Comparison of ENCODE assay signal across 10 cellular contexts in genomic region chr18:36830141-36830495, GRCh38. TPM values are rescaled to one million over a fixed set of nuclear protein-coding genes. Genes with fewer than 3 reads are reported as not detected.
A peak's percentile ranks its signal among the peaks of the same experiment; 100 is the strongest.
DNase-seq lines count a peak whose midpoint lies in the region; ATAC-seq and TF ChIP-seq lines count a peak whose summit lies in the region.
"Had no signal": no experiment of that assay in that cellular context is flagged by ENCODE, and none has a peak within 500 bp of the region (broad histone marks: within the 10 kb centered on the region; RNA-seq: fewer than 3 reads in every experiment).

No MANE protein-coding gene starts in this region.

- H3K9ac ChIP-seq in PC-3 (ENCODE audit: low read length): 0 out of 2 replicates have a peak overlapping the region, but pooled peaks have one; percentile 77

- POLR2A ChIA-PET in PC-3 (lab: Charles Lee; ENCODE audit: unreplicated experiment): no interaction called here

- H3K4me1 ChIP-seq in PC-3 (ENCODE audit: insufficient read depth, low read length) (peaks cover 14% of the 10 kb centered on the region; the same call in 1 of the 2 replicates), esophagus squamous epithelium (peaks cover 0 to 27% (median 10%) of the 10 kb centered on the region in 3 donors)

- no peaks in the 10 kb centered on the region for H4K20me1 ChIP-seq in PC-3 (ENCODE audit: low read length)

- H3K27ac Mint-ChIP-seq in stimulated activated effector memory CD8-positive, alpha-beta T cell treated with anti-CD3 and anti-CD28 coated beads, Interleukin-12 subunit alpha, Interleukin-12 subunit beta, amount 100 ng/mL, for 72 hours: peak overlapping the region; percentile 96

- TF ChIP-seq CTCF in PC-3 (conservative IDR thresholded peaks at IDR 0.05; ENCODE audit: low read depth, low read length) (no peak), esophagus squamous epithelium (IDR thresholded peaks at IDR 0.05) (no peak)

- no peaks in the 10 kb centered on the region for H3K36me3 Mint-ChIP-seq in stimulated activated effector memory CD8-positive, alpha-beta T cell treated with anti-CD3 and anti-CD28 coated beads, Interleukin-12 subunit alpha, Interleukin-12 subunit beta, amount 100 ng/mL, for 72 hours

- TF ChIP-seq POLR2A in esophagus squamous epithelium (IDR thresholded peaks at IDR 0.05): no peak

- H3K9me2 ChIP-seq in PC-3 (replicated peaks; ENCODE audit: low read length): no peaks in the 10 kb centered on the region

- H3K9me3 ChIP-seq in PC-3 (ENCODE audit: low read length): no peaks in the 10 kb centered on the region
- no peaks in the 10 kb centered on the region for H3K9me3 ChIP-seq in esophagus squamous epithelium

- peak overlapping the region; percentile 90 for H2AFZ ChIP-seq in PC-3 (ENCODE audit: low read length)

- CTCF ChIA-PET in PC-3 (lab: Charles Lee): no interaction called here

- intact Hi-C loops in PC-3 (cut with micrococcal nuclease): loop anchor here (10.0 kb wide), 1 partner anchor 55 kb away; no protein-coding TSS in a partner anchor
- intact Hi-C loops in esophagus squamous epithelium (cut with DNase I): no loop called here

- ATAC-seq in PC-3 (no peak), GM21390 (IDR thresholded peaks at IDR 0.05; ENCODE audit: unreplicated experiment) (no peak)
- ATAC-seq in stimulated activated effector memory CD8-positive, alpha-beta T cell treated with anti-CD3 and anti-CD28 coated beads, Interleukin-12 subunit alpha, Interleukin-12 subunit beta, amount 100 ng/mL, for 72 hours: no peak

- H3K4me2 ChIP-seq in PC-3 (ENCODE audit: low read length): peak overlapping the region; percentile 90

- peak overlapping the region; percentile 95 for H3K4me3 Mint-ChIP-seq in stimulated activated effector memory CD8-positive, alpha-beta T cell treated with anti-CD3 and anti-CD28 coated beads, Interleukin-12 subunit alpha, Interleukin-12 subunit beta, amount 100 ng/mL, for 72 hours

- H3F3A ChIP-seq in PC-3 (ENCODE audit: low read length, unreplicated experiment): no peaks in the 10 kb centered on the region

- H3K36me3 ChIP-seq in PC-3 (ENCODE audit: low read depth, low read length) (no peaks in the 10 kb centered on the region), esophagus squamous epithelium (peaks cover 0 to 2% (median 0%) of the 10 kb centered on the region in 3 donors)

- H3K4me1 Mint-ChIP-seq in stimulated activated effector memory CD8-positive, alpha-beta T cell treated with anti-CD3 and anti-CD28 coated beads, Interleukin-12 subunit alpha, Interleukin-12 subunit beta, amount 100 ng/mL, for 72 hours: peaks cover 32% of the 10 kb centered on the region

- DNase-seq in NCI-H748 (lab: John Stamatoyannopoulos, UW; ENCODE audit: unreplicated experiment): peak; percentile 54
- DNase-seq in NCI-H748 treated with DMSO at 0.1 percent for 48 hours (lab: John Stamatoyannopoulos, UW): no peak
- no peak for DNase-seq in PC-3
- DNase-seq in esophagus squamous epithelium (lab: John Stamatoyannopoulos, UW): no peak
- DNase-seq in stimulated activated effector memory CD8-positive, alpha-beta T cell treated with anti-CD3 and anti-CD28 coated beads, Interleukin-12 subunit alpha, Interleukin-12 subunit beta, amount 100 ng/mL, for 72 hours (ENCODE audit: low spot score in 2 of 2): no peak
- no peak for DNase-seq in NCI-H187 treated with DMSO at 0.1 percent for 48 hours (lab: John Stamatoyannopoulos, UW)
- no peak for DNase-seq in T1000 (lab: John Stamatoyannopoulos, UW)
- DNase-seq: activated CD4-positive, alpha-beta T cell treated with anti-CD3 and anti-CD28 coated beads for 1 hour; AML-193 had no signal

- H3K27me3 ChIP-seq in PC-3 (ENCODE audit: low read length) (no peaks in the 10 kb centered on the region), esophagus squamous epithelium (no peaks in the 10 kb centered on the region)

- H3K4me3 ChIP-seq in PC-3 (ENCODE audit: low read length): peak overlapping the region; percentile 84
- H3K4me3 ChIP-seq in esophagus squamous epithelium: peak overlapping the region; percentile 80 to 94 (median 92)

- H3K9me3 Mint-ChIP-seq in stimulated activated effector memory CD8-positive, alpha-beta T cell treated with anti-CD3 and anti-CD28 coated beads, Interleukin-12 subunit alpha, Interleukin-12 subunit beta, amount 100 ng/mL, for 72 hours: no peaks in the 10 kb centered on the region

- H3K79me2 ChIP-seq in PC-3 (ENCODE audit: low read length): peaks cover 26% of the 10 kb centered on the region

- 22 to 38% methylated on average over 1 of the region's 1 CpG for WGBS in esophagus squamous epithelium, 2 donors

- H3K27ac ChIP-seq in PC-3 (ENCODE audit: low read length) (peak overlapping the region; percentile 44; the same call in 1 of the 2 replicates), esophagus squamous epithelium (peak overlapping the region in 2 of 4 donors; percentile 91 to 92)

- no TSS peak for BruUV-seq in PC-3 (replicated peaks; lab: Mats Ljungman, UMichigan)

RNA-seq across cellular contexts. Expression of gene KIAA1328, which starts 1.2 kb away (rescaled TPM):
- total RNA-seq in PC-3 (2014; rRNA removed) (1.6 and 4.4 TPM in 2 replicates), esophagus squamous epithelium (10 to 100 TPM in 1 of 4 donors, 1 to 10 TPM in 3; 2.3 to 18.7 (median 5.8) TPM)

RNA-seq across cellular contexts. Expression of gene TPGS2, which starts 1.3 kb away (rescaled TPM):
- total RNA-seq in PC-3 (2014; rRNA removed) (44.2 and 44.9 TPM in 2 replicates), esophagus squamous epithelium (100 to 1,000 TPM in 2 of 4 donors, 10 to 100 TPM in 2; 65.1 to 155 (median 105) TPM)
